23 cellular contexts compared by ENCODE assay signal in the genomic region with DNA sequence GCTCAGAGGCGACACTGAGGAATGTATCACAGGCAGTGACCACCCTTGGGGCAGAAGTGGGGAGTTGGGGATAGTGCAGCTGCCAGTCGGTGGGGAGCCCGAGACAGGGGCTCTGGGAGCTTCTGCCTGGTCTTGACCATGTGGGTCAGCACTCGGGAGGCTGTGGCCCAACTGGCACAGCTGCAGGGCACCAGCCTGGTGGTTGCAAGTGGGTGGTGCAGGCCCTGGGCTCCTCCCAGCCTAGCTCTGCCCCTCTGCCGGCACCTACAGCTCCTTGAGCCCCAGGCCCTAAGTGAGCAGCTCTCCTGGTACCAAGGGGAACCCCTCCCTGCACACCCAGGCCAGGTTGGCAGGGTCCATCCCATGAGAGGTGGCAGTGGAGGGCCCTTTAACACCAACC. TPM values are rescaled to one million over a fixed set of nuclear protein-coding genes. Genes with fewer than 3 reads are reported as not detected.
A peak's percentile ranks its signal among the peaks of the same experiment; 100 is the strongest.
DNase-seq lines count a peak whose midpoint lies in the region; ATAC-seq, FAIRE-seq and TF ChIP-seq lines count a peak whose summit lies in the region.
"Had no signal": no experiment of that assay in that cellular context is flagged by ENCODE, and none has a peak within 500 bp of the region (broad histone marks: within the 10 kb centered on the region; RNA-seq: fewer than 3 reads in every experiment).

No MANE protein-coding gene starts in this region.

- FAIRE-seq in endothelial cell of umbilical vein (lab: Jason Lieb, UNC): no peak

- dilution Hi-C loops in endothelial cell of umbilical vein (cut with MboI; ENCODE audit: extremely low pct_ligation_motif_present, low sequenced_read_pairs): no loop called here

- H3K36me3 Mint-ChIP-seq in MCF 10A (ENCODE audit: insufficient read depth, unreplicated experiment): peaks cover 42% of the 10 kb centered on the region
- H3K36me3 Mint-ChIP-seq in stimulated activated memory B cell treated with anti-CD40 and anti-IgM and Interleukin-4, amounts not matched to agents 10 μg/mL and 1 μg/mL and 100 μg/mL, for 72 hours: peaks cover 56% of the 10 kb centered on the region

- H3K9ac ChIP-seq in endothelial cell of umbilical vein (replicated peaks; ENCODE audit: extremely low read depth, insufficient read depth, low read length): no peak overlapping the region

- POLR2A ChIA-PET in MCF 10A (lab: Yijun Ruan, JAX): interaction anchor here (2.6 kb wide), 1 partner anchor 20 kb away, joined by 11 read pairs; a partner anchor contains a TSS
- POLR2A ChIA-PET in RWPE1 (lab: Yijun Ruan, JAX; ENCODE audit: low non-redundant PET): no interaction called here
- POLR2A ChIA-PET in endothelial cell of umbilical vein (lab: Charles Lee): no interaction called here

- DNase-seq in MCF 10A (ENCODE audit: unreplicated experiment): no peak
- no peak for DNase-seq in breast epithelium (ENCODE audit: low spot score in 2 of 2)
- DNase-seq in RWPE1 (ENCODE audit: low spot score): no peak
- no peak for DNase-seq in endothelial cell of umbilical vein (ENCODE audit: low read depth, low spot score)
- DNase-seq in ecto neural progenitor cell (ENCODE audit: low spot score): no peak
- DNase-seq in NCI-H187 (lab: John Stamatoyannopoulos, UW): no peak
- no peak for DNase-seq in NCI-H345 (lab: John Stamatoyannopoulos, UW)
- DNase-seq: activated CD4-positive, alpha-beta T cell treated with anti-CD3 and anti-CD28 coated beads for 1 hour; activated effector memory CD4-positive, alpha-beta T cell treated with Interleukin-2 at 50 U/mL for 16 hours; CD4-positive, alpha-beta memory T cell; kidney glomerular epithelial cell; midbrain; NCI-H2029; retina; upper lobe of right lung had no signal

- peaks cover 5% of the 10 kb centered on the region for H3K4me1 Mint-ChIP-seq in MCF 10A (ENCODE audit: insufficient read depth, unreplicated experiment)
- no peaks in the 10 kb centered on the region for H3K4me1 Mint-ChIP-seq in stimulated activated memory B cell treated with anti-CD40 and anti-IgM and Interleukin-4, amounts not matched to agents 10 μg/mL and 1 μg/mL and 100 μg/mL, for 72 hours
- H3K4me1 Mint-ChIP-seq: CD4-positive, alpha-beta memory T cell; central memory CD8-positive, alpha-beta T cell; stimulated activated effector memory CD8-positive, alpha-beta T cell treated with anti-CD3 and anti-CD28 coated beads, Interleukin-12 subunit alpha, Interleukin-12 subunit beta, amount 100 ng/mL, for 72 hours had no signal

- H3K4me1 ChIP-seq in breast epithelium (peaks cover 0 to 9% of the 10 kb centered on the region in 2 donors), endothelial cell of umbilical vein (ENCODE audit: control insufficient read depth, extremely low read depth, insufficient read depth, low read length) (peaks cover 10% of the 10 kb centered on the region)
- H3K4me1 ChIP-seq: HAP-1, upper lobe of right lung had no signal

- no peak overlapping the region for H2AFZ ChIP-seq in endothelial cell of umbilical vein (ENCODE audit: low read depth, low read length)

- H3K27me3 ChIP-seq in breast epithelium (no peaks in the 10 kb centered on the region), endothelial cell of umbilical vein (ENCODE audit: control insufficient read depth in 2 of 2, insufficient read depth in 2 of 2, low read length in 2 of 2) (no peaks in the 10 kb centered on the region)
- H3K27me3 ChIP-seq: upper lobe of right lung had no signal

- H3K9me3 Mint-ChIP-seq in MCF 10A (ENCODE audit: unreplicated experiment): no peaks in the 10 kb centered on the region
- H3K9me3 Mint-ChIP-seq in stimulated activated memory B cell treated with anti-CD40 and anti-IgM and Interleukin-4, amounts not matched to agents 10 μg/mL and 1 μg/mL and 100 μg/mL, for 72 hours: no peaks in the 10 kb centered on the region
- H3K9me3 Mint-ChIP-seq: CD4-positive, alpha-beta memory T cell; central memory CD8-positive, alpha-beta T cell; IgD-negative memory B cell; stimulated activated effector memory CD8-positive, alpha-beta T cell treated with anti-CD3 and anti-CD28 coated beads, Interleukin-12 subunit alpha, Interleukin-12 subunit beta, amount 100 ng/mL, for 72 hours; T-helper 2 cell treated with Interferon-gamma antibody and Interleukin-4, amounts not matched to agents 5 μg/mL and 100 μg/mL, for 36 hours had no signal

- H3K27ac ChIP-seq in breast epithelium: no peak overlapping the region
- peak overlapping the region; percentile 15 for H3K27ac ChIP-seq in RWPE1
- no peak overlapping the region for H3K27ac ChIP-seq in endothelial cell of umbilical vein (ENCODE audit: insufficient read depth, low read depth, low read length)
- H3K27ac ChIP-seq: HL-60, upper lobe of right lung had no signal

- intact Hi-C loops in MCF 10A (cut with micrococcal nuclease): no loop called here
- intact Hi-C loops in breast epithelium (cut with DNase I; ENCODE audit: low total_unique reads): no loop called here
- intact Hi-C loops in endothelial cell of umbilical vein (cut with micrococcal nuclease): no loop called here

- H4K20me1 ChIP-seq in endothelial cell of umbilical vein (replicated peaks; ENCODE audit: control insufficient read depth, extremely low read depth, insufficient read depth, low read length): no peaks in the 10 kb centered on the region

- CTCF ChIA-PET in MCF 10A (lab: Yijun Ruan, JAX): no interaction called here
- CTCF ChIA-PET in RWPE1 (lab: Yijun Ruan, JAX): interaction anchor here (0.5 kb wide), 1 partner anchor 101 kb away, joined by 4 read pairs; no protein-coding TSS in a partner anchor
- CTCF ChIA-PET in endothelial cell of umbilical vein (lab: Charles Lee): no interaction called here

- no peak overlapping the region for H3K4me3 Mint-ChIP-seq in MCF 10A (ENCODE audit: unreplicated experiment)
- no peak overlapping the region for H3K4me3 Mint-ChIP-seq in stimulated activated memory B cell treated with anti-CD40 and anti-IgM and Interleukin-4, amounts not matched to agents 10 μg/mL and 1 μg/mL and 100 μg/mL, for 72 hours
- H3K4me3 Mint-ChIP-seq: CD4-positive, alpha-beta memory T cell; central memory CD8-positive, alpha-beta T cell; IgD-negative memory B cell; stimulated activated effector memory CD8-positive, alpha-beta T cell treated with anti-CD3 and anti-CD28 coated beads, Interleukin-12 subunit alpha, Interleukin-12 subunit beta, amount 100 ng/mL, for 72 hours; T-helper 2 cell treated with Interferon-gamma antibody and Interleukin-4, amounts not matched to agents 5 μg/mL and 100 μg/mL, for 36 hours had no signal

- no peaks in the 10 kb centered on the region for H3K9me1 ChIP-seq in endothelial cell of umbilical vein (replicated peaks; ENCODE audit: control insufficient read depth, extremely low read depth, insufficient read depth, low read length)

- H3K4me2 ChIP-seq in endothelial cell of umbilical vein (ENCODE audit: insufficient read depth, low read length): no peak overlapping the region

- TF ChIP-seq CTCF in MCF 10A (IDR thresholded peaks at IDR 0.05; ENCODE audit: unreplicated experiment) (no peak), breast epithelium (IDR thresholded peaks at IDR 0.05) (no peak), RWPE1 (conservative IDR thresholded peaks at IDR 0.05; ENCODE audit: low read depth) (no peak), endothelial cell of umbilical vein (IDR thresholded peaks at IDR 0.05; ENCODE audit: extremely low read depth in 1 of 2, insufficient read depth in 1 of 2, low read depth in 1 of 2, low read length in 2 of 2) (peak in 1 of 2 donors; percentile 5)

- H3K27ac Mint-ChIP-seq in MCF 10A (ENCODE audit: low read depth, unreplicated experiment): no peak overlapping the region
- H3K27ac Mint-ChIP-seq in stimulated activated memory B cell treated with anti-CD40 and anti-IgM and Interleukin-4, amounts not matched to agents 10 μg/mL and 1 μg/mL and 100 μg/mL, for 72 hours: no peak overlapping the region
- H3K27ac Mint-ChIP-seq: CD4-positive, alpha-beta memory T cell; IgD-negative memory B cell; stimulated activated effector memory CD8-positive, alpha-beta T cell treated with anti-CD3 and anti-CD28 coated beads, Interleukin-12 subunit alpha, Interleukin-12 subunit beta, amount 100 ng/mL, for 72 hours; T-helper 2 cell treated with Interferon-gamma antibody and Interleukin-4, amounts not matched to agents 5 μg/mL and 100 μg/mL, for 36 hours had no signal

- H3K36me3 ChIP-seq in breast epithelium: no peaks in the 10 kb centered on the region
- H3K36me3 ChIP-seq in endothelial cell of umbilical vein (ENCODE audit: control insufficient read depth in 2 of 2, extremely low read depth in 1 of 2, insufficient read depth in 2 of 2, low read length in 2 of 2): peaks cover 4 to 41% of the 10 kb centered on the region in 2 experiments

- H3K4me3 ChIP-seq in breast epithelium (no peak overlapping the region), endothelial cell of umbilical vein (replicated peaks in 1 of 3; ENCODE audit: insufficient read depth in 1 of 3, low read depth in 1 of 3, low read length in 3 of 3) (no peak overlapping the region)
- H3K4me3 ChIP-seq: HAP-1, upper lobe of right lung had no signal

- BruUV-seq in MCF 10A (replicated peaks; lab: Mats Ljungman, UMichigan): TSS peak; percentile 43
- BruUV-seq in endothelial cell of umbilical vein (replicated peaks; lab: Mats Ljungman, UMichigan): TSS peak; percentile 76

- H3K79me2 ChIP-seq in endothelial cell of umbilical vein (ENCODE audit: control insufficient read depth, insufficient read depth, low read length): no peaks in the 10 kb centered on the region

- ATAC-seq in stimulated activated memory B cell treated with anti-CD40 and anti-IgM and Interleukin-4, amounts not matched to agents 10 μg/mL and 1 μg/mL and 100 μg/mL, for 72 hours: peak; percentile 3
- ATAC-seq: stimulated activated effector memory CD8-positive, alpha-beta T cell treated with anti-CD3 and anti-CD28 coated beads, Interleukin-12 subunit alpha, Interleukin-12 subunit beta, amount 100 ng/mL, for 72 hours; upper lobe of right lung had no signal

- TF ChIP-seq POLR2A in breast epithelium (IDR thresholded peaks at IDR 0.05) (no peak), endothelial cell of umbilical vein (IDR thresholded peaks at IDR 0.05; ENCODE audit: low read depth, low read length) (no peak)

- H3K27me3 Mint-ChIP-seq in MCF 10A (ENCODE audit: insufficient read depth, unreplicated experiment): no peaks in the 10 kb centered on the region
- no peaks in the 10 kb centered on the region for H3K27me3 Mint-ChIP-seq in stimulated activated memory B cell treated with anti-CD40 and anti-IgM and Interleukin-4, amounts not matched to agents 10 μg/mL and 1 μg/mL and 100 μg/mL, for 72 hours
- H3K27me3 Mint-ChIP-seq: CD4-positive, alpha-beta memory T cell; central memory CD8-positive, alpha-beta T cell; IgD-negative memory B cell had no signal

- H3K9me3 ChIP-seq in breast epithelium (no peaks in the 10 kb centered on the region), endothelial cell of umbilical vein (replicated peaks; ENCODE audit: control insufficient read depth, insufficient read depth, low read length) (no peaks in the 10 kb centered on the region)
- H3K9me3 ChIP-seq: HAP-1, upper lobe of right lung had no signal

RNA-seq across cellular contexts. Expression of a gene that starts 12.6 kb away (rescaled TPM):
- total RNA-seq in MCF 10A (2022) (0.52 and 0.82 TPM in 2 replicates), breast epithelium (1 to 10 TPM; 2.7 to 4.7 (median 4.3) TPM), endothelial cell of umbilical vein (1.3 and 1.9 TPM in 2 replicates)
- 1.1 TPM in 2 replicates for polyA plus RNA-seq in endothelial cell of umbilical vein
- 0.46 and 0.54 TPM in 2 replicates for polyA plus RNA-seq in endothelial cell of umbilical vein (2011; cell fraction: cytosol; rRNA removed)
- 3.4 and 3.6 TPM in 2 replicates for polyA plus RNA-seq in endothelial cell of umbilical vein (2011; cell fraction: nucleus; rRNA removed)
- 0.23 and 1.4 TPM in 2 replicates for polyA plus RNA-seq in endothelial cell of umbilical vein (2012)
- polyA minus RNA-seq in endothelial cell of umbilical vein: 0.47 TPM in 1 of 2 replicates, not detected in the other
- not detected for polyA minus RNA-seq in endothelial cell of umbilical vein (2011; cell fraction: cytosol; rRNA and poly(A)+ RNA removed)
- 0.96 TPM in 1 of 2 replicates, not detected in the other for polyA minus RNA-seq in endothelial cell of umbilical vein (2011; cell fraction: nucleus; rRNA and poly(A)+ RNA removed)
- total RNA-seq: SK-MEL-5 had no signal
- polyA plus RNA-seq: CD4-positive, alpha-beta memory T cell; IgD-negative memory B cell had no signal

RNA-seq across cellular contexts. Expression of a gene that starts 21.6 kb away (rescaled TPM):
- total RNA-seq in MCF 10A (2022) (15.3 and 17.2 TPM in 2 replicates), breast epithelium (10 to 100 TPM; 12.2 to 19.3 (median 15.7) TPM), endothelial cell of umbilical vein (42.1 and 44.0 TPM in 2 replicates)
- 30.5 and 39.3 TPM in 2 replicates for polyA plus RNA-seq in endothelial cell of umbilical vein
- polyA plus RNA-seq in endothelial cell of umbilical vein (2011; cell fraction: cytosol; rRNA removed): 19.9 and 27.5 TPM in 2 replicates
- polyA plus RNA-seq in endothelial cell of umbilical vein (2011; cell fraction: nucleus; rRNA removed): 24.5 and 30.4 TPM in 2 replicates
- 24.5 and 34.1 TPM in 2 replicates for polyA plus RNA-seq in endothelial cell of umbilical vein (2012)
- 11.0 and 18.4 TPM in 2 replicates for polyA minus RNA-seq in endothelial cell of umbilical vein
- 11.4 TPM for polyA minus RNA-seq in endothelial cell of umbilical vein (2011; cell fraction: cytosol; rRNA and poly(A)+ RNA removed)
- 13.3 and 16.6 TPM in 2 replicates for polyA minus RNA-seq in endothelial cell of umbilical vein (2011; cell fraction: nucleus; rRNA and poly(A)+ RNA removed)

RNA-seq across cellular contexts. Expression of a gene that starts 60.0 kb away (rescaled TPM):
- 403 and 486 TPM in 2 replicates for total RNA-seq in MCF 10A (2022)
- total RNA-seq in breast epithelium: 100 to 1,000 TPM; 165 to 224 (median 220) TPM
- 302 and 305 TPM in 2 replicates for total RNA-seq in endothelial cell of umbilical vein
- 563 and 588 TPM in 2 replicates for polyA plus RNA-seq in endothelial cell of umbilical vein
- polyA plus RNA-seq in endothelial cell of umbilical vein (2011; cell fraction: cytosol; rRNA removed): 186 and 237 TPM in 2 replicates
- 1,153 and 1,220 TPM in 2 replicates for polyA plus RNA-seq in endothelial cell of umbilical vein (2011; cell fraction: nucleus; rRNA removed)
- polyA plus RNA-seq in endothelial cell of umbilical vein (2012): 226 and 267 TPM in 2 replicates
- 389 and 446 TPM in 2 replicates for polyA minus RNA-seq in endothelial cell of umbilical vein
- 152 TPM for polyA minus RNA-seq in endothelial cell of umbilical vein (2011; cell fraction: cytosol; rRNA and poly(A)+ RNA removed)
- 257 and 351 TPM in 2 replicates for polyA minus RNA-seq in endothelial cell of umbilical vein (2011; cell fraction: nucleus; rRNA and poly(A)+ RNA removed)
